22 cellular contexts compared by ENCODE assay signal in the genomic region with DNA sequence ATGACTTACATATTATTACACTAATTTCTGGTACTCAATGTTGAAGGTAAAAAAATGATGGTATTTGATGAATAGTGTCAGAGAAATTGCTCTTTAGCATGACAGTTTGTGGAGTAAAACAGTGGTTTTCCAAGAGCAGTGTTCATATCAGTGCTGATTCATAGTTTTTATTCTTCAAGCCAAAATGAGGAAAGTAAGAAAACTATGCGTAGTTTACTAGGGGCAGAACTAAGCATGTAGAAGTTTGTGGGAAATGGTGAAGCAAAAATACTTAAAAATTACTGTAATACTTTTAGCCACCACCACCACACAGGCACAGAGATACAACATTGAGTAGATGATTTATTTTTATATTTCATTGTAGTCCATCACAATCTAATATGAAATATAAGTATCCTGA.
DNase-seq lines count a peak whose midpoint lies in the region; FAIRE-seq and TF ChIP-seq lines count a peak whose summit lies in the region.
"Had no signal": no experiment of that assay in that cellular context is flagged by ENCODE, and none has a peak within 500 bp of the region (broad histone marks: within the 10 kb centered on the region; RNA-seq: fewer than 3 reads in every experiment).

No MANE protein-coding gene starts in this region.

- no peak for FAIRE-seq in urothelium cell line (lab: Jason Lieb, UNC)
- FAIRE-seq: D721Med, GM12878, GM18507, H54 had no signal

- H3K27ac Mint-ChIP-seq in Calu3 (ENCODE audit: unreplicated experiment): no peak overlapping the region
- H3K27ac Mint-ChIP-seq: B cell; CD4-positive, CD25-positive, alpha-beta regulatory T cell; CD8-positive, alpha-beta T cell; HFFc6 had no signal

- DNase-seq in OCI-M1 (lab: John Stamatoyannopoulos, UW) (peak; percentile 29), amniotic epithelial cell (ENCODE audit: low read depth) (peak; percentile 56), fibroblast of pulmonary artery (ENCODE audit: low read depth) (peak; percentile 14), cerebellar nuclear complex (lab: John Stamatoyannopoulos, UW) (no peak), urothelium cell line (ENCODE audit: low spot score) (no peak), Calu3 (no peak)
- DNase-seq: Caco-2; CD4-positive, CD25-positive, alpha-beta regulatory T cell; CD8-positive, alpha-beta T cell; DMS 273 treated with DMSO at 0.1 percent for 48 hours; DMS79; EL; GDM1; GOT3; HFFc6 had no signal

- CTCF ChIA-PET in Calu3 (lab: Charles Lee): no interaction called here

- H3K4me3 Mint-ChIP-seq in Calu3 (ENCODE audit: low read depth, unreplicated experiment): no peak overlapping the region
- H3K4me3 Mint-ChIP-seq: B cell; CD4-positive, CD25-positive, alpha-beta regulatory T cell; CD8-positive, alpha-beta T cell; HFFc6 had no signal

- TF ChIP-seq CTCF in fibroblast of pulmonary artery (IDR thresholded peaks at IDR 0.05; ENCODE audit: low read length, missing control alignments): no peak
- TF ChIP-seq CTCF in Calu3 (IDR thresholded peaks at IDR 0.05; ENCODE audit: unreplicated experiment): no peak

- no peaks in the 10 kb centered on the region for H3K27me3 Mint-ChIP-seq in Calu3 (ENCODE audit: unreplicated experiment)
- H3K27me3 Mint-ChIP-seq: B cell; CD4-positive, CD25-positive, alpha-beta regulatory T cell had no signal

- intact Hi-C loops in Calu3 (cut with micrococcal nuclease; ENCODE audit: unreplicated experiment): no loop called here

- no peaks in the 10 kb centered on the region for H3K36me3 Mint-ChIP-seq in Calu3 (ENCODE audit: insufficient read depth, unreplicated experiment)
- H3K36me3 Mint-ChIP-seq: CD4-positive, CD25-positive, alpha-beta regulatory T cell; CD8-positive, alpha-beta T cell had no signal

- BruUV-seq in Calu3 (replicated peaks; lab: Mats Ljungman, UMichigan): no TSS peak

- no peaks in the 10 kb centered on the region for H3K9me3 Mint-ChIP-seq in Calu3 (ENCODE audit: low read depth, unreplicated experiment)

- no peak overlapping the region for H3K4me3 ChIP-seq in fibroblast of pulmonary artery (replicated peaks; ENCODE audit: low read depth, low read length)
- H3K4me3 ChIP-seq: BLaER1, GM12878, HAP-1 had no signal

- H3K4me1 Mint-ChIP-seq in Calu3 (ENCODE audit: low read depth, unreplicated experiment): no peaks in the 10 kb centered on the region
- H3K4me1 Mint-ChIP-seq: CD4-positive, CD25-positive, alpha-beta regulatory T cell had no signal

Comparison
In these comparisons a context has a peak if more than half of its experiments do, and no peak if none do; other contexts are left out.
1. DNase-seq: peak in OCI-M1 (single experiment), amniotic epithelial cell (single experiment) and fibroblast of pulmonary artery (single experiment); none in cerebellar nuclear complex (0 of 2), urothelium cell line (single experiment) and Calu3 (single experiment).